8 cellular contexts compared by ENCODE assay signal in the genomic region with DNA sequence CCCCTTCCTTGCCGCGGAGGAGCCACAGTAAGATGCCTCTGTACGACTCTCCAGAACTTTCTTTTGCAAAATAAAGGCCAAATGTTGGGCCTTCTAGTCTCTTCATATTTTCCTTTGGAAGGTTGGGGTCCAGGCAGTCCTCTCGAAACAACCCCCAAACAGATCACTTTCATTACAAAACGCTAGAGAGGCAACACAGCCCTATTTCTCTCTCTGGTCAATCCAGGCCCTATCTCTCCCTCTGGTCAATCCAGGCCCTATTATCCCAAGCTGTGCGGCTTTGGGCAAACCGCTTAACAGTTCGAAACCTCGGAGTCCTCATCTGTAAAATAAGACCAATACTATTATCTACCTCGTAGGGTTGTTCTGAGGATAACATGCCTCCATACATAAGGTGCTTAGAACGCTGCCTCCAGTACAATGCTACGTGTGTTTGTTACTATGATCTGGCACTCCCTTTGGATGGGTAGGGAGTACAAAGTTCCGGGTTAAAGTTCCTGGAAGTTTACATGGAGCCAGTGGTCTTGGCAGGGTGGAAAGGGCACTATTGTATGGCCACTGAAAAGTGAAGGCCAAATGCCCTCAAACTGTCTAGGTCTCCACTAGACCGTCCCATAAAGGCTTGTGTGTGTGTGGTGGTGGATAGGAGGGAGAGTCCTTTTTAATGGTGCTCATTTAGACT.
DNase-seq lines count a peak whose midpoint lies in the region; ATAC-seq and TF ChIP-seq lines count a peak whose summit lies in the region.

No MANE protein-coding gene starts in this region.

- CTCF ChIA-PET in PC-3 (lab: Charles Lee): no interaction called here

- 63% methylated on average over 11 of the region's 14 CpGs for WGBS in esophagus muscularis mucosa
- 44 to 80% (median 76%) methylated on average over 12 to 14 of the region's 14 CpGs for WGBS in psoas muscle, 3 donors

- H3K9me3 ChIP-seq in DND-41 (ENCODE audit: insufficient read depth, low read length, severe bottlenecking) (no peaks in the 10 kb centered on the region), PC-3 (ENCODE audit: low read length) (no peaks in the 10 kb centered on the region), esophagus muscularis mucosa (no peaks in the 10 kb centered on the region), psoas muscle (no peaks in the 10 kb centered on the region)

- H4K20me1 ChIP-seq in DND-41 (ENCODE audit: insufficient read depth, low read length) (no peaks in the 10 kb centered on the region), PC-3 (ENCODE audit: low read length) (no peaks in the 10 kb centered on the region)

- no peaks in the 10 kb centered on the region for H3F3A ChIP-seq in PC-3 (ENCODE audit: low read length, unreplicated experiment)

- peaks cover 61% of the 10 kb centered on the region for H3K4me1 ChIP-seq in DND-41 (ENCODE audit: insufficient read depth, low read length)
- peaks cover 57% of the 10 kb centered on the region for H3K4me1 ChIP-seq in PC-3 (ENCODE audit: insufficient read depth, low read length)
- H3K4me1 ChIP-seq in esophagus muscularis mucosa: peaks cover 19 to 94% (median 51%) of the 10 kb centered on the region in 4 donors
- H3K4me1 ChIP-seq in psoas muscle: peaks cover 17% of the 10 kb centered on the region

- H2AFZ ChIP-seq in DND-41 (ENCODE audit: low read depth, low read length) (no peak overlapping the region; the same call in 1 of the 2 replicates), PC-3 (ENCODE audit: low read length) (0 out of 2 replicates have a peak overlapping the region, but pooled peaks have one; percentile 69)

- peak overlapping the region; percentile 99 for H3K27ac ChIP-seq in DND-41 (ENCODE audit: low read length)
- peak overlapping the region; percentile 55; the same call in 1 of the 2 replicates for H3K27ac ChIP-seq in PC-3 (ENCODE audit: low read length)
- H3K27ac ChIP-seq in esophagus muscularis mucosa (replicated peaks in 1 of 4): peak overlapping the region; percentile 90 to 96 (median 94)
- peak overlapping the region; percentile 86 for H3K27ac ChIP-seq in psoas muscle

- H3K27me3 ChIP-seq in DND-41 (ENCODE audit: insufficient read depth, low read length, poor library complexity) (peaks cover 13% of the 10 kb centered on the region), PC-3 (ENCODE audit: low read length) (no peaks in the 10 kb centered on the region), esophagus muscularis mucosa (peaks cover 0 to 22% (median 2%) of the 10 kb centered on the region in 4 donors), psoas muscle (ENCODE audit: insufficient read depth in 3 of 3, low read length in 2 of 3) (peaks cover 0 to 86% (median 0%) of the 10 kb centered on the region in 3 donors)

- H3K4me3 ChIP-seq in DND-41 (ENCODE audit: low read depth in 1 of 2, low read length in 2 of 2) (peak overlapping the region in 1 of 2 experiments; percentile 63; a peak in 2 of 4 replicates), PC-3 (ENCODE audit: low read length) (peak overlapping the region; percentile 67; the same call in 1 of the 2 replicates), esophagus muscularis mucosa (peak overlapping the region; percentile 54 to 58 (median 57)), psoas muscle (peak overlapping the region; percentile 63)

- TF ChIP-seq CTCF in DND-41 (IDR thresholded peaks at IDR 0.05; ENCODE audit: borderline replicate concordance, extremely low read depth, low read length, poor library complexity, severe bottlenecking) (no peak), PC-3 (conservative IDR thresholded peaks at IDR 0.05; ENCODE audit: low read depth, low read length) (no peak), esophagus muscularis mucosa (IDR thresholded peaks at IDR 0.05) (no peak), psoas muscle (IDR thresholded peaks at IDR 0.05) (no peak), omental fat pad (IDR thresholded peaks at IDR 0.05) (no peak)

- TF ChIP-seq POLR2A in esophagus muscularis mucosa (IDR thresholded peaks at IDR 0.05; ENCODE audit: low read depth): no peak

- TF ChIP-seq EP300 in esophagus muscularis mucosa (IDR thresholded peaks at IDR 0.05): no peak

- TSS peak; percentile 16 for BruUV-seq in PC-3 (replicated peaks; lab: Mats Ljungman, UMichigan)

- H3K9me2 ChIP-seq in PC-3 (replicated peaks; ENCODE audit: low read length): no peaks in the 10 kb centered on the region

- H3K36me3 ChIP-seq in DND-41 (ENCODE audit: insufficient read depth, low read length) (no peaks in the 10 kb centered on the region), PC-3 (ENCODE audit: low read depth, low read length) (no peaks in the 10 kb centered on the region), esophagus muscularis mucosa (no peaks in the 10 kb centered on the region), psoas muscle (ENCODE audit: insufficient read depth in 1 of 2, low read depth in 1 of 2) (no peaks in the 10 kb centered on the region)

- POLR2A ChIA-PET in PC-3 (lab: Charles Lee; ENCODE audit: unreplicated experiment): no interaction called here

- intact Hi-C loops in PC-3 (cut with micrococcal nuclease) (loop anchor here (5.0 to 10.0 kb wide), 4 partner anchors 66 to 441 kb away; no protein-coding TSS in a partner anchor), esophagus muscularis mucosa (cut with DNase I) (loop anchor here (1.0 to 10.0 kb wide), 3 partner anchors 18 to 92 kb away; no protein-coding TSS in a partner anchor), psoas muscle (cut with DNase I) (loop anchor here (5.0 to 10.0 kb wide), 3 partner anchors 89 to 358 kb away; no protein-coding TSS in a partner anchor)

- H3K4me2 ChIP-seq in DND-41 (ENCODE audit: insufficient read depth, low read length) (peak overlapping the region; percentile 69), PC-3 (ENCODE audit: low read length) (peak overlapping the region; percentile 94)

- DNase-seq in DND-41 (no peak), PC-3 (no peak), esophagus muscularis mucosa (ENCODE audit: extremely low spot score) (no peak), psoas muscle (no peak), COLO829 (ENCODE audit: low spot score) (no peak), omental fat pad (ENCODE audit: low spot score) (no peak)

- no peak for ATAC-seq in DND-41 (ENCODE audit: insufficient read depth, low read depth)
- ATAC-seq in PC-3: no peak
- no peak for ATAC-seq in psoas muscle
- no peak for ATAC-seq in GM18868 (IDR thresholded peaks at IDR 0.05; ENCODE audit: unreplicated experiment)
- ATAC-seq in GM18498 (IDR thresholded peaks at IDR 0.05; ENCODE audit: unreplicated experiment): no peak
- no peak for ATAC-seq in omental fat pad (ENCODE audit: low FRiP score)

- peaks cover 19% of the 10 kb centered on the region for H3K79me2 ChIP-seq in DND-41 (ENCODE audit: insufficient read depth, low read length)
- no peaks in the 10 kb centered on the region; the same call in 1 of the 2 replicates for H3K79me2 ChIP-seq in PC-3 (ENCODE audit: low read length)

- H3K9ac ChIP-seq in DND-41 (ENCODE audit: low read depth, low read length) (peak overlapping the region; percentile 98; the same call in 1 of the 2 replicates), PC-3 (ENCODE audit: low read length) (no peak overlapping the region)
